ENCODE assay signal across 27 cellular contexts in the genomic region with DNA sequence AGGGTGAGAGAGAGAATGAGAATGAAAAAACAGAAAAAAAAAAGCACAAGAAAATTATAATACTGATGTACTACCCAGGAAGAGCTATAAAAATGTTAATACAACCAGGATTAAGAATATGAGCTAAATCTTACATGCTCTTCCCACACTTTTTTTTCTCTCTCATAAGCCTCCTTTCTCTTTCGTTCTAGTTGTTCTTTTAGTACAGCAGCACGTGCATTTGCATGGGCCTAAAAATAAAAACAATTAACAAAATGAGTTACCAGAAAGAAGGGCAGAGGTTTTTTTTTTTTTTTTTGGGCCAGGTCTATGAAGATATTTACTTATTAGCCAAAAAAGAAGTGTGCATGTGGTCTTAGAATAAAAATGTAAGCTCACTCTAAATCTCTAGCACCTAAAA.
"Had no signal": no experiment of that assay in that cellular context is flagged by ENCODE, and none has a peak within 500 bp of the region (broad histone marks: within the 10 kb centered on the region; RNA-seq: fewer than 3 reads in every experiment).

No MANE protein-coding gene starts in this region.

- H3K27me3 ChIP-seq: colonic mucosa, dorsolateral prefrontal cortex, esophagus muscularis mucosa, esophagus squamous epithelium, foreskin keratinocyte, gastrocnemius medialis, gastroesophageal sphincter, heart left ventricle, heart right ventricle had no signal

- ATAC-seq: effector memory CD8-positive, alpha-beta T cell; esophagus mucosa; foreskin keratinocyte; gastrocnemius medialis; gastroesophageal sphincter; heart left ventricle; heart right ventricle had no signal

- H3K4me1 ChIP-seq: colonic mucosa, esophagus muscularis mucosa, esophagus squamous epithelium, foreskin keratinocyte, gastrocnemius medialis, gastroesophageal sphincter, heart left ventricle, heart right ventricle had no signal

- DNase-seq: colonic mucosa; cortex of kidney; dermis blood vessel endothelial cell; dorsolateral prefrontal cortex; effector CD4-positive, alpha-beta T cell; effector CD8-positive, alpha-beta T cell; effector memory CD4-positive, alpha-beta T cell; effector memory CD8-positive, alpha-beta T cell; endodermal cell; erythroblast; esophagus squamous epithelium; foreskin fibroblast; foreskin keratinocyte; foreskin melanocyte; gastrocnemius medialis; glutamatergic neuron; head of caudate nucleus; heart left ventricle; heart right ventricle had no signal

- H3K27ac ChIP-seq: colonic mucosa, coronary artery, dorsolateral prefrontal cortex, epithelial cell of prostate, esophagus muscularis mucosa, esophagus squamous epithelium, foreskin keratinocyte, gastrocnemius medialis, gastroesophageal sphincter, heart left ventricle, heart right ventricle had no signal

- H3K4me3 ChIP-seq: colonic mucosa, coronary artery, dorsolateral prefrontal cortex, esophagus muscularis mucosa, esophagus squamous epithelium, gastrocnemius medialis, gastroesophageal sphincter, heart left ventricle, heart right ventricle had no signal

- H3K9me3 ChIP-seq: colonic mucosa, gastrocnemius medialis had no signal

- FAIRE-seq: colon, endometrium, frontal cortex had no signal

- H3K36me3 ChIP-seq: colonic mucosa had no signal
